Comparison of ENCODE assay signal across 8 cellular contexts in the genomic region with DNA sequence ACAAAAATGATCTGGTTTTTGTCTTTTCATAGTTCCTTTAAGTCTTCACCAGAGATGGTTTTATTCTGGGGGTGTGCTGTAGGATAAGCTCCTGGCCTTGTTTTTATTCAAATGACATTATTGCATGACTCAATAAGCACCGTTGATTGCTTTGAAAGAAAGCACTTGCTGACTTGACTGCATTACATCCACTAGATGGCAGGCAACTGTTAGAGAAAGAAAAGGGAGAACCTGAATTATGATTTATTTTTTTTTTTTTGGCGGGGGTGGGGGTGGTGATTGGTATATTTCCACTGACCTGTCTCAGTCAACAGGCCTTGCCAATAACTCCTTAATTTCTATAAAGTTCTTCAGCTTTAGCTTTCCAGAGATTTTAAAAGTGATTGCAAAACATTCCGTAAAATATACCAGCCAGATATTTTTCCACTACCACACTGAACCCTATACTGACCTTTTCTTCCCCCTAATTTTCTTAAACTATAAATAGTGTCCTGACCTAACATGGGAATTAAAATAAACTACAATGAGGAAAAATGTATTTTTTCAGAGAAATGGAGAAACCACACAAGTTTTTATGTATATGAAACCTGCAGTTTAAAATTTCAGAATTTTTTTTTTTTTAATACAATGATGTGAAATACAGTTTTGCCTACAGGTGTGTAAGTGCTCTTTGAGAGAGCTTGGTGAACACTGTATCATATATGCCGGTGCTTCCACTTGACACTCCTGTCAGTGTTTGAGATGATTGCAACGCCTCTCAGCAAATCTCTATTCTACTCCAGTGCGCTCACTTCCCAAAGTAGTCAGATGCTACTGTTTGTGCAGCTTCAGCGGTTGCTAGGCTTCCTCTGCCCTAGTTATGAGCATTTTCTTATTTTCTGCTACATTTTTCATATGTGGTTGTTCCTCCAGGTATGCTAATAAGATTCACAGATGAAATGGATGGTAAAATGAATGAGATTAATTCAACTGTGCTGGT.
DNase-seq lines count a peak whose midpoint lies in the region; ATAC-seq and TF ChIP-seq lines count a peak whose summit lies in the region.

No MANE protein-coding gene starts in this region.

- H3K4me3 ChIP-seq in cardiac muscle cell: no peak overlapping the region
- no peak overlapping the region for H3K4me3 ChIP-seq in spleen

- intact Hi-C loops in spleen (cut with DNase I; ENCODE audit: low total_unique reads): no loop called here

- peak; percentile 11 for DNase-seq in GM10248 (ENCODE audit: extremely low spot score)
- peak; percentile 5 for DNase-seq in KG1 (lab: John Stamatoyannopoulos, UW)
- peak; percentile 71 for DNase-seq in SW480 (ENCODE audit: low spot score)
- DNase-seq in cardiac muscle cell (ENCODE audit: low read depth in 1 of 2, low spot score in 1 of 2): peak; percentile 57 to 79
- no peak for DNase-seq in spleen
- no peak for DNase-seq in stimulated activated CD4-positive, alpha-beta T cell treated with anti-CD3 and anti-CD28 coated beads, Interleukin-4, amount 100 ng/mL, for 24 hours
- no peak for DNase-seq in T-helper 2 cell treated with Interferon-gamma antibody and Interleukin-4, amounts not matched to agents 5 μg/mL and 100 μg/mL, for 36 hours (ENCODE audit: low spot score)

- POLR2A ChIA-PET in GM10248 (lab: Yijun Ruan, JAX): no interaction called here

- CTCF ChIA-PET in GM10248 (lab: Yijun Ruan, JAX): interaction anchor here (0.8 to 2.6 kb wide), 6 partner anchors 10 to 1240 kb away, joined by 3 to 6 read pairs (median 3); no protein-coding TSS in a partner anchor

- H3K27ac Mint-ChIP-seq in T-helper 2 cell treated with Interferon-gamma antibody and Interleukin-4, amounts not matched to agents 5 μg/mL and 100 μg/mL, for 36 hours: no peak overlapping the region

- TF ChIP-seq POLR2A in spleen (IDR thresholded peaks at IDR 0.05): no peak

- TF ChIP-seq CTCF in GM10248 (IDR thresholded peaks at IDR 0.05; ENCODE audit: control extremely low read depth, extremely low read depth, low read depth, missing control alignments) (peak; percentile 43), cardiac muscle cell (IDR thresholded peaks at IDR 0.05; ENCODE audit: low read depth, low read length) (peak; percentile 82), spleen (IDR thresholded peaks at IDR 0.05 in 8 of 11, conservative IDR thresholded peaks at IDR 0.05 in 3 of 11) (peak in 6 of 11 experiments; percentile 22 to 52 (median 38))

- no peaks in the 10 kb centered on the region for H3K9me3 ChIP-seq in cardiac muscle cell (ENCODE audit: low read depth)
- H3K9me3 ChIP-seq in spleen: no peaks in the 10 kb centered on the region

- no peaks in the 10 kb centered on the region for H3K36me3 Mint-ChIP-seq in T-helper 2 cell treated with Interferon-gamma antibody and Interleukin-4, amounts not matched to agents 5 μg/mL and 100 μg/mL, for 36 hours (ENCODE audit: low read depth)

- WGBS in spleen, 5 donors: 51 to 57% (median 55%) methylated on average over 7 of the region's 7 CpGs

- no peak for ATAC-seq in GM18858 (IDR thresholded peaks at IDR 0.05; ENCODE audit: unreplicated experiment)

- H3K27me3 ChIP-seq in cardiac muscle cell (no peaks in the 10 kb centered on the region), spleen (replicated peaks in 1 of 7) (no peaks in the 10 kb centered on the region)

- no peaks in the 10 kb centered on the region for H3K36me3 ChIP-seq in cardiac muscle cell
- no peaks in the 10 kb centered on the region for H3K36me3 ChIP-seq in spleen

- H3K4me3 Mint-ChIP-seq in T-helper 2 cell treated with Interferon-gamma antibody and Interleukin-4, amounts not matched to agents 5 μg/mL and 100 μg/mL, for 36 hours: no peak overlapping the region

- H3K27ac ChIP-seq in cardiac muscle cell (no peak overlapping the region), spleen (no peak overlapping the region)

- no peaks in the 10 kb centered on the region for H3K4me1 Mint-ChIP-seq in T-helper 2 cell treated with Interferon-gamma antibody and Interleukin-4, amounts not matched to agents 5 μg/mL and 100 μg/mL, for 36 hours (ENCODE audit: low read depth)

- H3K27me3 Mint-ChIP-seq in T-helper 2 cell treated with Interferon-gamma antibody and Interleukin-4, amounts not matched to agents 5 μg/mL and 100 μg/mL, for 36 hours (ENCODE audit: low read depth): no peaks in the 10 kb centered on the region

- H3K9me3 Mint-ChIP-seq in T-helper 2 cell treated with Interferon-gamma antibody and Interleukin-4, amounts not matched to agents 5 μg/mL and 100 μg/mL, for 36 hours: no peaks in the 10 kb centered on the region

- H3K4me1 ChIP-seq in cardiac muscle cell (ENCODE audit: low read depth) (no peaks in the 10 kb centered on the region), spleen (no peaks in the 10 kb centered on the region)

Comparison
In these comparisons a context has a peak if more than half of its experiments do, and no peak if none do; other contexts are left out.
1. DNase-seq: peak in GM10248 (single experiment), KG1 (single experiment), SW480 (single experiment) and cardiac muscle cell (2 of 2); none in spleen (single experiment), stimulated activated CD4-positive, alpha-beta T cell treated with anti-CD3 and anti-CD28 coated beads, Interleukin-4, amount 100 ng/mL, for 24 hours (single experiment) and T-helper 2 cell treated with Interferon-gamma antibody and Interleukin-4, amounts not matched to agents 5 μg/mL and 100 μg/mL, for 36 hours (single experiment).
2. Peak in every context shown above with its lines, with median percentiles within 50 percentile points of each other: CTCF ChIP-seq.